In the genomic region with DNA sequence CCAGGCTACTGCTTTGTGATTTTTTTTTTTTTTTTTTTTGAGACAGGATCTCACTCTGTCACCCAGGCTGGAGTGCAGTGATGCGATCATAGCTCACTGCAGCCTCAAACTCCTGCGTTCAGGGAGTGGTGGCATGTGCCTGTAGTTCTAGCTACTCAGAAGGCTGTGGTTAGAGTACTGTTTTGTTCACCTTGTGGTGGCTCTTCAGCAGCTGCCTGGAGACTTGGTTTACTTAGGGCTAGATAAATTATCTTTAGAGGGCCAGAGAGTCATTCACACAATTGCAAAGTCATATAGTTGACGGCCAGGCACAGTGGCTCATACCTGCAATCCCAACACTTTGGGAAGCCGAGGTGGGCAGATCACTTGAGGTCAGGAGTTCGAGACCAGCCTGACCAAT, we compare ENCODE assay signal across 1 cellular context.
A peak's percentile ranks its signal among the peaks of the same experiment; 100 is the strongest.
TF ChIP-seq lines count a peak whose summit lies in the region.

No MANE protein-coding gene starts in this region.

TF ChIP-seq in K562, 482 proteins besides CTCF, POLR2A, EP300 and RAD21 (continued from another document):
- TF ChIP-seq, protein P1, sequence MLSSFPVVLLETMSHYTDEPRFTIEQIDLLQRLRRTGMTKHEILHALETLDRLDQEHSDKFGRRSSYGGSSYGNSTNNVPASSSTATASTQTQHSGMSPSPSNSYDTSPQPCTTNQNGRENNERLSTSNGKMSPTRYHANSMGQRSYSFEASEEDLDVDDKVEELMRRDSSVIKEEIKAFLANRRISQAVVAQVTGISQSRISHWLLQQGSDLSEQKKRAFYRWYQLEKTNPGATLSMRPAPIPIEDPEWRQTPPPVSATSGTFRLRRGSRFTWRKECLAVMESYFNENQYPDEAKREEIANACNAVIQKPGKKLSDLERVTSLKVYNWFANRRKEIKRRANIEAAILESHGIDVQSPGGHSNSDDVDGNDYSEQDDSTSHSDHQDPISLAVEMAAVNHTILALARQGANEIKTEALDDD (IDR thresholded peaks at IDR 0.05) = peak; percentile 77
- TF ChIP-seq CBFA2T2 (conservative IDR thresholded peaks at IDR 0.05) = peak; percentile 53; the same call in 1 of the 2 replicates
- 0 out of 2 replicates have a peak, but pooled peaks have one; percentile 34 for TF ChIP-seq SMARCA4 (IDR thresholded peaks at IDR 0.05)
- peak; percentile 14; the same call in 1 of the 2 replicates for TF ChIP-seq ATF7 (IDR thresholded peaks at IDR 0.05)
- peak; percentile 64 for TF ChIP-seq TCF3 (CRISPR knock-in tag; IDR thresholded peaks at IDR 0.05)
- TF ChIP-seq CBFA2T3 (IDR thresholded peaks at IDR 0.05) = peak; percentile 67
- TF ChIP-seq, protein P2, sequence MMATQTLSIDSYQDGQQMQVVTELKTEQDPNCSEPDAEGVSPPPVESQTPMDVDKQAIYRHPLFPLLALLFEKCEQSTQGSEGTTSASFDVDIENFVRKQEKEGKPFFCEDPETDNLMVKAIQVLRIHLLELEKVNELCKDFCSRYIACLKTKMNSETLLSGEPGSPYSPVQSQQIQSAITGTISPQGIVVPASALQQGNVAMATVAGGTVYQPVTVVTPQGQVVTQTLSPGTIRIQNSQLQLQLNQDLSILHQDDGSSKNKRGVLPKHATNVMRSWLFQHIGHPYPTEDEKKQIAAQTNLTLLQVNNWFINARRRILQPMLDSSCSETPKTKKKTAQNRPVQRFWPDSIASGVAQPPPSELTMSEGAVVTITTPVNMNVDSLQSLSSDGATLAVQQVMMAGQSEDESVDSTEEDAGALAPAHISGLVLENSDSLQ (IDR thresholded peaks at IDR 0.05) = peak; percentile 52; the same call in 1 of the 2 replicates
- TF ChIP-seq NFE2 (IDR thresholded peaks at IDR 0.05; ENCODE audit: low read depth) = peak; percentile 69
- peak; percentile 27; the same call in 1 of the 2 replicates for TF ChIP-seq ZNF316 (IDR thresholded peaks at IDR 0.05)
- peak; percentile 70 for TF ChIP-seq DPF2 (IDR thresholded peaks at IDR 0.05)
- TF ChIP-seq MEIS2 (IDR thresholded peaks at IDR 0.05; ENCODE audit: partially characterized antibody) = peak; percentile 61
- TF ChIP-seq, protein P3, sequence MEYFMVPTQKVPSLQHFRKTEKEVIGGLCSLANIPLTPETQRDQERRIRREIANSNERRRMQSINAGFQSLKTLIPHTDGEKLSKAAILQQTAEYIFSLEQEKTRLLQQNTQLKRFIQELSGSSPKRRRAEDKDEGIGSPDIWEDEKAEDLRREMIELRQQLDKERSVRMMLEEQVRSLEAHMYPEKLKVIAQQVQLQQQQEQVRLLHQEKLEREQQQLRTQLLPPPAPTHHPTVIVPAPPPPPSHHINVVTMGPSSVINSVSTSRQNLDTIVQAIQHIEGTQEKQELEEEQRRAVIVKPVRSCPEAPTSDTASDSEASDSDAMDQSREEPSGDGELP (CRISPR knock-in tag; IDR thresholded peaks at IDR 0.05; ENCODE audit: borderline replicate concordance) = 0 out of 2 replicates have a peak, but pooled peaks have one; percentile 14
- TF ChIP-seq LEF1 (IDR thresholded peaks at IDR 0.05) = peak; percentile 37; the same call in 1 of the 2 replicates
- peak in 1 of 2 experiments; percentile 23; a peak in 1 of 4 replicates for TF ChIP-seq HDAC1 (IDR thresholded peaks at IDR 0.05)
- peak; percentile 14; the same call in 1 of the 2 replicates for TF ChIP-seq SMARCE1 (IDR thresholded peaks at IDR 0.05)
- TF ChIP-seq L3MBTL2 (IDR thresholded peaks at IDR 0.05) = peak; percentile 52
- peak; percentile 39; the same call in 1 of the 2 replicates for TF ChIP-seq TAL1 (IDR thresholded peaks at IDR 0.05)
- peak; percentile 18; the same call in 1 of the 2 replicates for TF ChIP-seq CXXC5 (CRISPR knock-in tag; IDR thresholded peaks at IDR 0.05)
- peak in 1 of 2 experiments; percentile 32; a peak in 2 of 4 replicates for TF ChIP-seq FOXA3 (CRISPR knock-in tag; conservative IDR thresholded peaks at IDR 0.05 in 1 of 2, IDR thresholded peaks at IDR 0.05 in 1 of 2)
